In the genomic region with DNA sequence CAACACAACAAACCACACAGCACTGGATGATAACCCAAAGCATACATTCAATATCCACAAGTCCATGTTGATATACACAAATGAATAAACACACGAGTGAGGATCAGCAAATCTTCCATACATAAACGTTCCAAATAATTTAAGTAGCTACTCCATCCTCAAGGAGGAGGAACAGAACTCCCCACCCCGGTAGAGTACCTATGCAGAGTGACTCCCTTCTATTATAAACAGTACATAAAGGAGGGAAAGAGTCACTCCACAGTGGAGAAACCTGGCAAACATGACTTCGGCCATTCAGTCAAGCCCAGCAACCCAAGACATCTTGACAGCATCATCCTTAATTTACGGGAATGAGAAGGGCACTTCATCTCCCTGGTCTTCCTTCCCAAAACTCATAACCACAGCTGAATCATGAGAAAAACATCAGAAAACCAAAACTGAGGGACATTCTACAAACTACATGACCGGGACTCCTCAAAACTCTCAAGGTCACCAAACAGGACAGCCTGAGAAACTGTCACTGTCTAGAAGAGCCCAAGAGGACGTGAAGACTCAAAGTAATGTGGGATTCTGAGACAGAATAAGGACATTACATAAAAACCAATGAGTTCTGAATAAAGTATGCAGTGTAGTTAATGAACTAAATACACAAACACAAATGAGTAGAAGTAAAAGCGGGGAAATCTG, we compare ENCODE assay signal across 1 cellular context.
TF ChIP-seq lines count a peak whose summit lies in the region.

No MANE protein-coding gene starts in this region.

TF ChIP-seq in H1, 55 proteins besides CTCF, POLR2A, EP300 and RAD21:
- no peak for TF ChIP-seq NRF1 (IDR thresholded peaks at IDR 0.05; ENCODE audit: low read depth, low read length)
- peak; percentile 53; the same call in 1 of the 2 replicates for TF ChIP-seq POLR2AphosphoS5 (IDR thresholded peaks at IDR 0.05; ENCODE audit: low read depth, low read length)
